33 cellular contexts compared by ENCODE assay signal in genomic region chr4:78227411-78228057, GRCh38.
"Had no signal": no experiment of that assay in that cellular context is flagged by ENCODE, and none has a peak within 500 bp of the region (broad histone marks: within the 10 kb centered on the region; RNA-seq: fewer than 3 reads in every experiment).

No MANE protein-coding gene starts in this region.

- H3K4me3 ChIP-seq: adrenal gland, body of pancreas, breast epithelium, Peyer's patch, SJSA1 had no signal

- H3K27me3 ChIP-seq: adrenal gland, body of pancreas, breast epithelium, Peyer's patch, SJSA1 had no signal

- H3K36me3 ChIP-seq: adrenal gland, breast epithelium, Peyer's patch, SJSA1 had no signal

- H3K9me3 ChIP-seq: adrenal gland, body of pancreas, Peyer's patch, SJSA1 had no signal

- ATAC-seq: activated CD4-positive, alpha-beta T cell treated with anti-CD3 and anti-CD28 coated beads for 36 hours; activated CD4-positive, CD25-positive, alpha-beta regulatory T cell treated with anti-CD3 and anti-CD28 coated beads, Interleukin-2, amount 50 U/mL, for 24 hours; activated naive CD4-positive, alpha-beta T cell treated with anti-CD3 and anti-CD28 coated beads, Interleukin-2, amount 50 U/mL, for 72 hours; activated T-cell treated with anti-CD3 and anti-CD28 coated beads, Interleukin-2, amount 50 U/mL, for 4 hours; body of pancreas; PC-3; WTC11 had no signal

- H3K4me1 ChIP-seq: adrenal gland, body of pancreas, breast epithelium, Peyer's patch, SJSA1 had no signal

- H3K27ac ChIP-seq: adrenal gland, body of pancreas, breast epithelium, Peyer's patch, SJSA1 had no signal

- FAIRE-seq: astrocyte had no signal

- DNase-seq: activated CD4-positive, alpha-beta memory T cell treated with anti-CD3 and anti-CD28 coated beads for 36 hours; activated CD4-positive, alpha-beta T cell treated with anti-CD3 and anti-CD28 coated beads for 36 hours; activated CD4-positive, alpha-beta T cell treated with anti-CD3 and anti-CD28 coated beads, Interleukin-2, amount 10 ng/mL, durations not matched to agents 7 days and 5 days; activated CD8-positive, alpha-beta memory T cell treated with anti-CD3 and anti-CD28 coated beads, Interleukin-2, amount 50 U/mL, for 4 hours; activated gamma-delta T cell treated with Interleukin-2 at 50 U/mL for 16 hours; activated naive CD4-positive, alpha-beta T cell treated with anti-CD3 and anti-CD28 coated beads for 36 hours; activated T-cell treated with anti-CD3 and anti-CD28 coated beads for 4 hours; activated T-cell treated with anti-CD3 and anti-CD28 coated beads, Interleukin-2, amount 50 U/mL, for 4 hours; adrenal gland; body of pancreas; KG1; MM.1S; MV-4-11; NCI-H1092; NCI-H1436 treated with DMSO at 0.1 percent for 48 hours; NCI-H1694 treated with DMSO at 0.1 percent for 48 hours; NCI-H2029; NCI-H345; NCI-H524 treated with DMSO at 0.1 percent for 48 hours; PC-3; Peyer's patch; RPMI8226; SHP77 treated with DMSO at 0.1 percent for 48 hours; SW 1271; T-helper 1 cell; T-helper 2 cell; T-helper 9 cell had no signal
